ENCODE assay signal across 1 cellular context in genomic region chr9:98530806-98531386, GRCh38.
TF ChIP-seq lines count a peak whose summit lies in the region.

No MANE protein-coding gene starts in this region.

TF ChIP-seq in K562, 482 proteins besides CTCF, POLR2A, EP300 and RAD21 (continued from another document):
- no peak for TF ChIP-seq RREB1 (CRISPR knock-in tag; IDR thresholded peaks at IDR 0.05)
- no peak for TF ChIP-seq ELF1 (tag; IDR thresholded peaks at IDR 0.05)
TF ChIP-seq in K562: peak in this region for 1.
